In genomic region chr12:122265931-122266771, GRCh38 we compare ENCODE assay signal across 1 cellular context.
A peak's percentile ranks its signal among the peaks of the same experiment; 100 is the strongest.
TF ChIP-seq lines count a peak whose summit lies in the region.

Gene VPS33A (minus strand): TSS chr12:122266494. CDS start chr12:122266408, 86 bp downstream.

TF ChIP-seq in K562, 482 proteins besides CTCF, POLR2A, EP300 and RAD21 (continued from another document and continues in another):
- TF ChIP-seq, protein P1, sequence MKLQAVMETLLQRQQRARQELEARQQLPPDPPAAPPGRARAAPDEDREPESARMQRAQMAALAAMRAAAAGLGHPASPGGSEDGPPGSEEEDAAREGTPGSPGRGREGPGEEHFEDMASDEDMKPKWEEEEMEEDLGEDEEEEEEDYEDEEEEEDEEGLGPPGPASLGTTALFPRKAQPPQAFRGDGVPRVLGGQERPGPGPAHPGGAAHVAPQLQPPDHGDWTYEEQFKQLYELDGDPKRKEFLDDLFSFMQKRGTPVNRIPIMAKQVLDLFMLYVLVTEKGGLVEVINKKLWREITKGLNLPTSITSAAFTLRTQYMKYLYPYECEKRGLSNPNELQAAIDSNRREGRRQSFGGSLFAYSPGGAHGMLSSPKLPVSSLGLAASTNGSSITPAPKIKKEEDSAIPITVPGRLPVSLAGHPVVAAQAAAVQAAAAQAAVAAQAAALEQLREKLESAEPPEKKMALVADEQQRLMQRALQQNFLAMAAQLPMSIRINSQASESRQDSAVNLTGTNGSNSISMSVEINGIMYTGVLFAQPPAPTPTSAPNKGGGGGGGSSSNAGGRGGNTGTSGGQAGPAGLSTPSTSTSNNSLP (IDR thresholded peaks at IDR 0.05; ENCODE audit: borderline replicate concordance, low read depth, low read length) = no peak
- peak; percentile 100 for TF ChIP-seq SIN3A (IDR thresholded peaks at IDR 0.05; ENCODE audit: borderline replicate concordance in 2 of 2, control insufficient read depth in 1 of 2, low read depth in 2 of 2, low read length in 2 of 2)
- peak; percentile 77 to 81 for TF ChIP-seq NRF1 (conservative IDR thresholded peaks at IDR 0.05 in 1 of 2, IDR thresholded peaks at IDR 0.05 in 1 of 2)
- TF ChIP-seq DPF2 (IDR thresholded peaks at IDR 0.05) = no peak; the same call in 1 of the 2 replicates
- no peak for TF ChIP-seq HDAC8 (tag; IDR thresholded peaks at IDR 0.05)
- no peak for TF ChIP-seq DDX20 (tag; IDR thresholded peaks at IDR 0.05; ENCODE audit: low read depth)
- TF ChIP-seq SOX6 (IDR thresholded peaks at IDR 0.05) = peak; percentile 62
- TF ChIP-seq MTA2 (IDR thresholded peaks at IDR 0.05; ENCODE audit: low read depth) = no peak
- TF ChIP-seq MCM7 (IDR thresholded peaks at IDR 0.05) = no peak
- TF ChIP-seq ATF1 (CRISPR knock-in tag; IDR thresholded peaks at IDR 0.05) = no peak
- TF ChIP-seq ATF1 (tag; IDR thresholded peaks at IDR 0.05) = peak; percentile 87
- TF ChIP-seq CBX2 (IDR thresholded peaks at IDR 0.05; ENCODE audit: insufficient read depth, low read length, poor library complexity, severe bottlenecking) = no peak
- TF ChIP-seq ARNT (IDR thresholded peaks at IDR 0.05) = 0 out of 4 replicates have a peak, but pooled peaks of 1 of the 2 experiments have one; percentile 39
- no peak for TF ChIP-seq ZNF79 (CRISPR knock-in tag; IDR thresholded peaks at IDR 0.05; ENCODE audit: low read depth)
- peak; percentile 84 for TF ChIP-seq RB1 (IDR thresholded peaks at IDR 0.05; ENCODE audit: low read depth)
- peak; percentile 30; the same call in 1 of the 2 replicates for TF ChIP-seq NCOR1 (IDR thresholded peaks at IDR 0.05)
- no peak for TF ChIP-seq ZNF23 (CRISPR knock-in tag; IDR thresholded peaks at IDR 0.05)
- no peak for TF ChIP-seq NELFE (IDR thresholded peaks at IDR 0.05; ENCODE audit: insufficient read depth, insufficient read length)
- TF ChIP-seq CHD1 (IDR thresholded peaks at IDR 0.05; ENCODE audit: low read length) = peak; percentile 24
- TF ChIP-seq, protein P2, sequence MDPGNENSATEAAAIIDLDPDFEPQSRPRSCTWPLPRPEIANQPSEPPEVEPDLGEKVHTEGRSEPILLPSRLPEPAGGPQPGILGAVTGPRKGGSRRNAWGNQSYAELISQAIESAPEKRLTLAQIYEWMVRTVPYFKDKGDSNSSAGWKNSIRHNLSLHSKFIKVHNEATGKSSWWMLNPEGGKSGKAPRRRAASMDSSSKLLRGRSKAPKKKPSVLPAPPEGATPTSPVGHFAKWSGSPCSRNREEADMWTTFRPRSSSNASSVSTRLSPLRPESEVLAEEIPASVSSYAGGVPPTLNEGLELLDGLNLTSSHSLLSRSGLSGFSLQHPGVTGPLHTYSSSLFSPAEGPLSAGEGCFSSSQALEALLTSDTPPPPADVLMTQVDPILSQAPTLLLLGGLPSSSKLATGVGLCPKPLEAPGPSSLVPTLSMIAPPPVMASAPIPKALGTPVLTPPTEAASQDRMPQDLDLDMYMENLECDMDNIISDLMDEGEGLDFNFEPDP (CRISPR knock-in tag; IDR thresholded peaks at IDR 0.05) = no peak
- TF ChIP-seq, protein P3, sequence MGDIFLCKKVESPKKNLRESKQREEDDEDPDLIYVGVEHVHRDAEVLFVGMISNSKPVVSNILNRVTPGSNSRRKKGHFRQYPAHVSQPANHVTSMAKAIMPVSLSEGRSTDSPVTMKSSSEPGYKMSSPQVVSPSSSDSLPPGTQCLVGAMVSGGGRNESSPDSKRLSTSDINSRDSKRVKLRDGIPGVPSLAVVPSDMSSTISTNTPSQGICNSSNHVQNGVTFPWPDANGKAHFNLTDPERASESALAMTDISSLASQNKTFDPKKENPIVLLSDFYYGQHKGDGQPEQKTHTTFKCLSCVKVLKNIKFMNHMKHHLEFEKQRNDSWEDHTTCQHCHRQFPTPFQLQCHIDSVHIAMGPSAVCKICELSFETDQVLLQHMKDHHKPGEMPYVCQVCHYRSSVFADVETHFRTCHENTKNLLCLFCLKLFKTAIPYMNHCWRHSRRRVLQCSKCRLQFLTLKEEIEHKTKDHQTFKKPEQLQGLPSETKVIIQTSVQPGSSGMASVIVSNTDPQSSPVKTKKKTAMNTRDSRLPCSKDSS (IDR thresholded peaks at IDR 0.05; ENCODE audit: low read depth, partially characterized antibody) = no peak
- TF ChIP-seq TEAD4 (IDR thresholded peaks at IDR 0.05; ENCODE audit: low read length) = no peak; the same call in 1 of the 2 replicates
- 0 out of 2 replicates have a peak, but pooled peaks have one; percentile 70 for TF ChIP-seq TEAD4 (CRISPR knock-in tag; IDR thresholded peaks at IDR 0.05; ENCODE audit: borderline replicate concordance)
- TF ChIP-seq, protein P4, sequence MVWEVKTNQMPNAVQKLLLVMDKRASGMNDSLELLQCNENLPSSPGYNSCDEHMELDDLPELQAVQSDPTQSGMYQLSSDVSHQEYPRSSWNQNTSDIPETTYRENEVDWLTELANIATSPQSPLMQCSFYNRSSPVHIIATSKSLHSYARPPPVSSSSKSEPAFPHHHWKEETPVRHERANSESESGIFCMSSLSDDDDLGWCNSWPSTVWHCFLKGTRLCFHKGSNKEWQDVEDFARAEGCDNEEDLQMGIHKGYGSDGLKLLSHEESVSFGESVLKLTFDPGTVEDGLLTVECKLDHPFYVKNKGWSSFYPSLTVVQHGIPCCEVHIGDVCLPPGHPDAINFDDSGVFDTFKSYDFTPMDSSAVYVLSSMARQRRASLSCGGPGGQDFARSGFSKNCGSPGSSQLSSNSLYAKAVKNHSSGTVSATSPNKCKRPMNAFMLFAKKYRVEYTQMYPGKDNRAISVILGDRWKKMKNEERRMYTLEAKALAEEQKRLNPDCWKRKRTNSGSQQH (CRISPR knock-in tag; IDR thresholded peaks at IDR 0.05) = 0 out of 2 replicates have a peak, but pooled peaks have one; percentile 66
- peak in 1 of 2 experiments; percentile 99; a peak in 2 of 4 replicates for TF ChIP-seq ZNF639 (CRISPR knock-in tag; conservative IDR thresholded peaks at IDR 0.05 in 1 of 2, IDR thresholded peaks at IDR 0.05 in 1 of 2)
- no peak for TF ChIP-seq SAFB (IDR thresholded peaks at IDR 0.05; ENCODE audit: borderline replicate concordance, low read depth, low read length)
- TF ChIP-seq FOSL1 (tag; conservative IDR thresholded peaks at IDR 0.05) = peak; percentile 53; the same call in 1 of the 2 replicates
- TF ChIP-seq, protein P5, sequence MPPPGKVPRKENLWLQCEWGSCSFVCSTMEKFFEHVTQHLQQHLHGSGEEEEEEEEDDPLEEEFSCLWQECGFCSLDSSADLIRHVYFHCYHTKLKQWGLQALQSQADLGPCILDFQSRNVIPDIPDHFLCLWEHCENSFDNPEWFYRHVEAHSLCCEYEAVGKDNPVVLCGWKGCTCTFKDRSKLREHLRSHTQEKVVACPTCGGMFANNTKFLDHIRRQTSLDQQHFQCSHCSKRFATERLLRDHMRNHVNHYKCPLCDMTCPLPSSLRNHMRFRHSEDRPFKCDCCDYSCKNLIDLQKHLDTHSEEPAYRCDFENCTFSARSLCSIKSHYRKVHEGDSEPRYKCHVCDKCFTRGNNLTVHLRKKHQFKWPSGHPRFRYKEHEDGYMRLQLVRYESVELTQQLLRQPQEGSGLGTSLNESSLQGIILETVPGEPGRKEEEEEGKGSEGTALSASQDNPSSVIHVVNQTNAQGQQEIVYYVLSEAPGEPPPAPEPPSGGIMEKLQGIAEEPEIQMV (tag; conservative IDR thresholded peaks at IDR 0.05; ENCODE audit: low read depth) = peak; percentile 77
- 0 out of 2 replicates have a peak, but pooled peaks have one; percentile 63 for TF ChIP-seq MXI1 (IDR thresholded peaks at IDR 0.05; ENCODE audit: low read depth, low read length)
- TF ChIP-seq POLR2AphosphoS5 (IDR thresholded peaks at IDR 0.05; ENCODE audit: control insufficient read depth, insufficient read depth, low read depth, low read length) = peak; percentile 79
- TF ChIP-seq MTA3 (IDR thresholded peaks at IDR 0.05; ENCODE audit: borderline replicate concordance) = peak; percentile 84
- TF ChIP-seq PHF8 (IDR thresholded peaks at IDR 0.05; ENCODE audit: borderline replicate concordance, low read length) = peak; percentile 87
- TF ChIP-seq HMGN3 (IDR thresholded peaks at IDR 0.05; ENCODE audit: borderline replicate concordance, extremely low read depth, insufficient read length, low read depth, low read length) = peak; percentile 46
- peak; percentile 84; the same call in 1 of the 2 replicates for TF ChIP-seq MBD2 (IDR thresholded peaks at IDR 0.05; ENCODE audit: borderline replicate concordance, low read depth)
- no peak for TF ChIP-seq DEAF1 (CRISPR knock-in tag; IDR thresholded peaks at IDR 0.05)
- peak; percentile 51; the same call in 1 of the 2 replicates for TF ChIP-seq ZBTB33 (CRISPR knock-in tag; IDR thresholded peaks at IDR 0.05)
- TF ChIP-seq HDAC2 (IDR thresholded peaks at IDR 0.05) = peak; percentile 96
- TF ChIP-seq ZNF589 (CRISPR knock-in tag; IDR thresholded peaks at IDR 0.05; ENCODE audit: low read depth) = peak; percentile 86
- no peak for TF ChIP-seq SMARCA4 (IDR thresholded peaks at IDR 0.05)
